In genomic region chr12:6725350-6725749, GRCh38 we compare ENCODE assay signal across 1 cellular context.
TF ChIP-seq lines count a peak whose summit lies in the region.

No MANE protein-coding gene starts in this region.

TF ChIP-seq in K562, 482 proteins besides CTCF, POLR2A, EP300 and RAD21:
- no peak for TF ChIP-seq DIDO1 (tag; IDR thresholded peaks at IDR 0.05; ENCODE audit: low read depth)
- TF ChIP-seq NR2F6 (CRISPR knock-in tag; IDR thresholded peaks at IDR 0.05), result no peak
- TF ChIP-seq ZNF592 (IDR thresholded peaks at IDR 0.05), result peak; percentile 70
- TF ChIP-seq MAX (CRISPR knock-in tag; IDR thresholded peaks at IDR 0.05), result peak; percentile 34; the same call in 1 of the 2 replicates
- TF ChIP-seq, protein P1, sequence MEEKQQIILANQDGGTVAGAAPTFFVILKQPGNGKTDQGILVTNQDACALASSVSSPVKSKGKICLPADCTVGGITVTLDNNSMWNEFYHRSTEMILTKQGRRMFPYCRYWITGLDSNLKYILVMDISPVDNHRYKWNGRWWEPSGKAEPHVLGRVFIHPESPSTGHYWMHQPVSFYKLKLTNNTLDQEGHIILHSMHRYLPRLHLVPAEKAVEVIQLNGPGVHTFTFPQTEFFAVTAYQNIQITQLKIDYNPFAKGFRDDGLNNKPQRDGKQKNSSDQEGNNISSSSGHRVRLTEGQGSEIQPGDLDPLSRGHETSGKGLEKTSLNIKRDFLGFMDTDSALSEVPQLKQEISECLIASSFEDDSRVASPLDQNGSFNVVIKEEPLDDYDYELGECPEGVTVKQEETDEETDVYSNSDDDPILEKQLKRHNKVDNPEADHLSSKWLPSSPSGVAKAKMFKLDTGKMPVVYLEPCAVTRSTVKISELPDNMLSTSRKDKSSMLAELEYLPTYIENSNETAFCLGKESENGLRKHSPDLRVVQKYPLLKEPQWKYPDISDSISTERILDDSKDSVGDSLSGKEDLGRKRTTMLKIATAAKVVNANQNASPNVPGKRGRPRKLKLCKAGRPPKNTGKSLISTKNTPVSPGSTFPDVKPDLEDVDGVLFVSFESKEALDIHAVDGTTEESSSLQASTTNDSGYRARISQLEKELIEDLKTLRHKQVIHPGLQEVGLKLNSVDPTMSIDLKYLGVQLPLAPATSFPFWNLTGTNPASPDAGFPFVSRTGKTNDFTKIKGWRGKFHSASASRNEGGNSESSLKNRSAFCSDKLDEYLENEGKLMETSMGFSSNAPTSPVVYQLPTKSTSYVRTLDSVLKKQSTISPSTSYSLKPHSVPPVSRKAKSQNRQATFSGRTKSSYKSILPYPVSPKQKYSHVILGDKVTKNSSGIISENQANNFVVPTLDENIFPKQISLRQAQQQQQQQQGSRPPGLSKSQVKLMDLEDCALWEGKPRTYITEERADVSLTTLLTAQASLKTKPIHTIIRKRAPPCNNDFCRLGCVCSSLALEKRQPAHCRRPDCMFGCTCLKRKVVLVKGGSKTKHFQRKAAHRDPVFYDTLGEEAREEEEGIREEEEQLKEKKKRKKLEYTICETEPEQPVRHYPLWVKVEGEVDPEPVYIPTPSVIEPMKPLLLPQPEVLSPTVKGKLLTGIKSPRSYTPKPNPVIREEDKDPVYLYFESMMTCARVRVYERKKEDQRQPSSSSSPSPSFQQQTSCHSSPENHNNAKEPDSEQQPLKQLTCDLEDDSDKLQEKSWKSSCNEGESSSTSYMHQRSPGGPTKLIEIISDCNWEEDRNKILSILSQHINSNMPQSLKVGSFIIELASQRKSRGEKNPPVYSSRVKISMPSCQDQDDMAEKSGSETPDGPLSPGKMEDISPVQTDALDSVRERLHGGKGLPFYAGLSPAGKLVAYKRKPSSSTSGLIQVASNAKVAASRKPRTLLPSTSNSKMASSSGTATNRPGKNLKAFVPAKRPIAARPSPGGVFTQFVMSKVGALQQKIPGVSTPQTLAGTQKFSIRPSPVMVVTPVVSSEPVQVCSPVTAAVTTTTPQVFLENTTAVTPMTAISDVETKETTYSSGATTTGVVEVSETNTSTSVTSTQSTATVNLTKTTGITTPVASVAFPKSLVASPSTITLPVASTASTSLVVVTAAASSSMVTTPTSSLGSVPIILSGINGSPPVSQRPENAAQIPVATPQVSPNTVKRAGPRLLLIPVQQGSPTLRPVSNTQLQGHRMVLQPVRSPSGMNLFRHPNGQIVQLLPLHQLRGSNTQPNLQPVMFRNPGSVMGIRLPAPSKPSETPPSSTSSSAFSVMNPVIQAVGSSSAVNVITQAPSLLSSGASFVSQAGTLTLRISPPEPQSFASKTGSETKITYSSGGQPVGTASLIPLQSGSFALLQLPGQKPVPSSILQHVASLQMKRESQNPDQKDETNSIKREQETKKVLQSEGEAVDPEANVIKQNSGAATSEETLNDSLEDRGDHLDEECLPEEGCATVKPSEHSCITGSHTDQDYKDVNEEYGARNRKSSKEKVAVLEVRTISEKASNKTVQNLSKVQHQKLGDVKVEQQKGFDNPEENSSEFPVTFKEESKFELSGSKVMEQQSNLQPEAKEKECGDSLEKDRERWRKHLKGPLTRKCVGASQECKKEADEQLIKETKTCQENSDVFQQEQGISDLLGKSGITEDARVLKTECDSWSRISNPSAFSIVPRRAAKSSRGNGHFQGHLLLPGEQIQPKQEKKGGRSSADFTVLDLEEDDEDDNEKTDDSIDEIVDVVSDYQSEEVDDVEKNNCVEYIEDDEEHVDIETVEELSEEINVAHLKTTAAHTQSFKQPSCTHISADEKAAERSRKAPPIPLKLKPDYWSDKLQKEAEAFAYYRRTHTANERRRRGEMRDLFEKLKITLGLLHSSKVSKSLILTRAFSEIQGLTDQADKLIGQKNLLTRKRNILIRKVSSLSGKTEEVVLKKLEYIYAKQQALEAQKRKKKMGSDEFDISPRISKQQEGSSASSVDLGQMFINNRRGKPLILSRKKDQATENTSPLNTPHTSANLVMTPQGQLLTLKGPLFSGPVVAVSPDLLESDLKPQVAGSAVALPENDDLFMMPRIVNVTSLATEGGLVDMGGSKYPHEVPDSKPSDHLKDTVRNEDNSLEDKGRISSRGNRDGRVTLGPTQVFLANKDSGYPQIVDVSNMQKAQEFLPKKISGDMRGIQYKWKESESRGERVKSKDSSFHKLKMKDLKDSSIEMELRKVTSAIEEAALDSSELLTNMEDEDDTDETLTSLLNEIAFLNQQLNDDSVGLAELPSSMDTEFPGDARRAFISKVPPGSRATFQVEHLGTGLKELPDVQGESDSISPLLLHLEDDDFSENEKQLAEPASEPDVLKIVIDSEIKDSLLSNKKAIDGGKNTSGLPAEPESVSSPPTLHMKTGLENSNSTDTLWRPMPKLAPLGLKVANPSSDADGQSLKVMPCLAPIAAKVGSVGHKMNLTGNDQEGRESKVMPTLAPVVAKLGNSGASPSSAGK (IDR thresholded peaks at IDR 0.05), result peak; percentile 63
